In the genomic region with DNA sequence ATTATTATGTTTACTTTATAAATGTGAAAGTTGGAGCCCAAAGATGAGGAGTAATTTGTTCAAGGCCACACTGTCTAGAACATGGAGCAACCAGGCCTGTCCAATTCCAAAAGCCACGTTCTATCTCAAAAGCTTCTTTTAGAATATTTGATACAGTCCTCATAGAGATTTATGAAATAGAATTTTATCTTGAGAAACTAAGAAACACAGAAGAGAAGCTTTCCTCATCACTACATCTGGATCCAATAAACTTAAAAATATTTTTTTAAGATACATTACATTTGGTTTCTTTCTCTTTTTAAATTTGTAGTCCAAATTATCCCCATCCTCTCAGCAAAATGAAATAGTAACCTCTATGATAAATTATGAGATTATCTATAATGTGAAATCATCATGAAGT, we compare ENCODE assay signal across 1 cellular context.
TF ChIP-seq lines count a peak whose summit lies in the region.

No MANE protein-coding gene starts in this region.

TF ChIP-seq in IMR-90, 13 proteins besides CTCF, POLR2A, EP300 and RAD21:
- no peak for TF ChIP-seq BHLHE40 (IDR thresholded peaks at IDR 0.05; ENCODE audit: low read depth, low read length)
- TF ChIP-seq CEBPB (IDR thresholded peaks at IDR 0.05; ENCODE audit: low read depth, low read length): no peak
- TF ChIP-seq MAZ (IDR thresholded peaks at IDR 0.05; ENCODE audit: borderline replicate concordance, low read depth, low read length): no peak
- no peak for TF ChIP-seq NFE2L2 (IDR thresholded peaks at IDR 0.05; ENCODE audit: low read depth, low read length)
- no peak for TF ChIP-seq MAFK (IDR thresholded peaks at IDR 0.05; ENCODE audit: low read depth, low read length)
- TF ChIP-seq, protein P1, sequence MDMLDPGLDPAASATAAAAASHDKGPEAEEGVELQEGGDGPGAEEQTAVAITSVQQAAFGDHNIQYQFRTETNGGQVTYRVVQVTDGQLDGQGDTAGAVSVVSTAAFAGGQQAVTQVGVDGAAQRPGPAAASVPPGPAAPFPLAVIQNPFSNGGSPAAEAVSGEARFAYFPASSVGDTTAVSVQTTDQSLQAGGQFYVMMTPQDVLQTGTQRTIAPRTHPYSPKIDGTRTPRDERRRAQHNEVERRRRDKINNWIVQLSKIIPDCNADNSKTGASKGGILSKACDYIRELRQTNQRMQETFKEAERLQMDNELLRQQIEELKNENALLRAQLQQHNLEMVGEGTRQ (IDR thresholded peaks at IDR 0.05; ENCODE audit: low read depth, low read length): no peak
- TF ChIP-seq FOS (IDR thresholded peaks at IDR 0.05; ENCODE audit: low read depth, low read length): no peak
- no peak for TF ChIP-seq RCOR1 (IDR thresholded peaks at IDR 0.05; ENCODE audit: insufficient replicate concordance, low read length)
- no peak for TF ChIP-seq RFX5 (IDR thresholded peaks at IDR 0.05; ENCODE audit: low read depth, low read length)
- TF ChIP-seq ELK1 (IDR thresholded peaks at IDR 0.05; ENCODE audit: borderline replicate concordance, low read depth, low read length): no peak
- no peak for TF ChIP-seq MXI1 (IDR thresholded peaks at IDR 0.05; ENCODE audit: borderline replicate concordance, low read depth, low read length)
